In the genomic region with DNA sequence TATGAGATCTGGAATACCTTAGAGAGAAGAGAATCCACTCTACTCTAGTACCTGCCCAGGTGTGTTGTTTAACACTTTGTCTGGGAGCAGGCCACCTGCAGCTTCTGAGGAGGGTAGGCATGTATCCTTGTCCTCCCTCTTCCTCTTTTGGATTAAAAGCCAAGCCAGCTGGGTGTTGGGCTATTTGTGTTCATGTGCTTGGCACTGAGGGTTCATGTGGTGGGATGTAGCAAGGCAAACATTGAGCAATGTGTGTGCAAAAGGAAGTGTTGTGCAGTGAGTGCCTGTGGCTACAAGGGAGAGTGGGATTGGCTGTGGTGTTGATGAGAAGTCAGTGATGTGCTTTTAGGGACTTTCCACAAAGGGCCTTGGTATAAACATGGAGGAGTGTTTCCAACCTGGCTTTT, we compare ENCODE assay signal across 9 cellular contexts. TPM values are rescaled to one million over a fixed set of nuclear protein-coding genes. Genes with fewer than 3 reads are reported as not detected.
DNase-seq lines count a peak whose midpoint lies in the region; ATAC-seq and TF ChIP-seq lines count a peak whose summit lies in the region.
"Had no signal": no experiment of that assay in that cellular context is flagged by ENCODE, and none has a peak within 500 bp of the region (broad histone marks: within the 10 kb centered on the region; RNA-seq: fewer than 3 reads in every experiment).

No MANE protein-coding gene starts in this region.

- no peak for TF ChIP-seq CTCF in GM10266 (IDR thresholded peaks at IDR 0.05; ENCODE audit: control insufficient read depth, insufficient read depth, low read depth, missing control alignments)
- no peak for TF ChIP-seq CTCF in right lobe of liver (IDR thresholded peaks at IDR 0.05)
- no peak for TF ChIP-seq CTCF in ovary (IDR thresholded peaks at IDR 0.05)

- H3K9me3 ChIP-seq in right lobe of liver (no peaks in the 10 kb centered on the region), ovary (no peaks in the 10 kb centered on the region)

- DNase-seq in GM10266 (ENCODE audit: extremely low spot score), result peak; percentile 52
- DNase-seq in HS-5 (ENCODE audit: low read depth), result peak; percentile 38
- DNase-seq in astrocyte of the hippocampus (ENCODE audit: low read depth, low spot score), result peak; percentile 44
- peak; percentile 61 to 72 (median 69) for DNase-seq in right lobe of liver
- no peak for DNase-seq in NCI-H1694 (lab: John Stamatoyannopoulos, UW)
- DNase-seq in SHP77 (lab: John Stamatoyannopoulos, UW), result no peak
- DNase-seq in ovary, result no peak
- DNase-seq in foreskin melanocyte, result no peak

- peak; percentile 78 to 92 (median 82) for ATAC-seq in right lobe of liver

- H3K27me3 ChIP-seq in right lobe of liver, result no peaks in the 10 kb centered on the region
- H3K27me3 ChIP-seq in ovary, result no peaks in the 10 kb centered on the region
- H3K27me3 ChIP-seq: cardiac muscle cell had no signal

- no peak for TF ChIP-seq EP300 in ovary (IDR thresholded peaks at IDR 0.05)

- peaks cover 0 to 6% (median 2%) of the 10 kb centered on the region in 4 donors for H3K36me3 ChIP-seq in right lobe of liver
- no peaks in the 10 kb centered on the region for H3K36me3 ChIP-seq in ovary

- H3K27ac ChIP-seq in right lobe of liver (peak overlapping the region; percentile 73 to 85 (median 81)), ovary (no peak overlapping the region)
- H3K27ac ChIP-seq: cardiac muscle cell had no signal

- H3K4me1 ChIP-seq in right lobe of liver (peaks cover 3 to 34% (median 18%) of the 10 kb centered on the region in 4 donors), ovary (ENCODE audit: insufficient read depth) (peaks cover 1% of the 10 kb centered on the region)

- TF ChIP-seq POLR2A in right lobe of liver (IDR thresholded peaks at IDR 0.05) (peak; percentile 45), ovary (IDR thresholded peaks at IDR 0.05) (no peak)

- no peak overlapping the region for H3K4me3 ChIP-seq in right lobe of liver
- H3K4me3 ChIP-seq in ovary, result no peak overlapping the region
- H3K4me3 ChIP-seq: cardiac muscle cell had no signal

- intact Hi-C loops in right lobe of liver (cut with DNase I) (no loop called here), ovary (cut with DNase I) (loop anchor here in 1 of 4 donors (10.0 kb wide), 1 partner anchor 91 kb away; no protein-coding TSS in a partner anchor)

RNA-seq across cellular contexts. Expression of gene TTLL4, which starts 23.0 kb away (rescaled TPM):
- 10 to 100 TPM in 4 of 6 experiments, 1 to 10 TPM in 2; 8.2 to 14.8 (median 11.6) TPM for total RNA-seq in right lobe of liver
- 10 to 100 TPM; 12.4 to 19.6 (median 17.6) TPM for total RNA-seq in ovary
- 10 to 100 TPM in 1 of 2 donors, 1 to 10 TPM in 1; 6.9 to 17.2 TPM for polyA plus RNA-seq in ovary

RNA-seq across cellular contexts. Expression of gene CYP27A1, which starts 48.3 kb away (rescaled TPM):
- total RNA-seq in right lobe of liver, result 100 to 1,000 TPM; 209 to 463 (median 238) TPM
- total RNA-seq in ovary, result 10 to 100 TPM; 22.0 to 59.5 (median 34.4) TPM
- 10 to 100 TPM; 30.0 to 39.0 TPM for polyA plus RNA-seq in ovary

Comparison
In these comparisons a context has a peak if more than half of its experiments do, and no peak if none do; other contexts are left out.
1. DNase-seq: peak in GM10266 (single experiment), HS-5 (single experiment), astrocyte of the hippocampus (single experiment) and right lobe of liver (3 of 3); none in NCI-H1694 (single experiment), SHP77 (0 of 2), ovary (0 of 5) and foreskin melanocyte (single experiment).
2. H3K27ac ChIP-seq: peak in right lobe of liver (3 of 3); none in ovary (0 of 2).